ENCODE assay signal across 15 cellular contexts in the genomic region with DNA sequence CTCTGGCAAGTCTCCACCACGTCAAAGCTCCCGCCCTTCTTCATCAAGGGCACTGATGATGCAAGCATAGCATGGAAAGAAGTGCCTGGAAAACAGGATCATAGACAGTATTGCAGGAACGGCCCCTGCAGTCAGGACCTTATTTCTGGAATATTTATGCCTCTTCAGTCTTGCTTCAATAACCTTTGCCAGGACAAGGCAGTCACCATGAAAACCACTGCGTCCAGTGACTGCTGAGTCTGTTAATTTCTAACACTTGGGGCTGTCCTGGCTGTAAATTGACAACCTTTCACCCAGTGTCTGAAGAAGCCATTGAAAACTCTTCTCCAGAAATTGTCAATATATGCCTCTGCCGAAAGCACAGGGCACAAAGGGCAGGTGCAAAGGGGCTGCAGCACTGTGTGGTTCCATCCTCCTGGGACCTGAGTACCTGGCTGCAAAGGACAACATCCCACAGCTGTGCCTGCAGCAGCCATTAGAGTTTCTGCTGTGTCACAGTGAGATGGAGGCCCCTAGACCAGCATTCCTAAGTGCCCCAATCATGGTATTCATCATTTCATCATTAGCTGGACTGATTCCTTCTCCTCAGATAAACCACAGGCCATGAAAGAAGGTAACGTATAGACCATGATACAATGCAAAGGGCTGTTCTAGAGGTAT.
DNase-seq lines count a peak whose midpoint lies in the region; ATAC-seq and TF ChIP-seq lines count a peak whose summit lies in the region.
"Had no signal": no experiment of that assay in that cellular context is flagged by ENCODE, and none has a peak within 500 bp of the region (broad histone marks: within the 10 kb centered on the region; RNA-seq: fewer than 3 reads in every experiment).

No MANE protein-coding gene starts in this region.

- 75% methylated on average over 4 of the region's 6 CpGs for WGBS in mammary epithelial cell (ENCODE audit: low coverage, missing lambda C conversion rate)

- TF ChIP-seq CTCF in mammary epithelial cell (conservative IDR thresholded peaks at IDR 0.05 in 1 of 2, IDR thresholded peaks at IDR 0.05 in 1 of 2; ENCODE audit: extremely low read depth in 1 of 2, insufficient read depth in 1 of 2, low read depth in 1 of 2, low read length in 2 of 2) (no peak), breast epithelium (IDR thresholded peaks at IDR 0.05) (no peak)

- DNase-seq in mammary epithelial cell (peak; percentile 41), breast epithelium (ENCODE audit: low spot score in 2 of 2) (no peak), NCI-H2029 treated with DMSO at 0.1 percent for 48 hours (lab: John Stamatoyannopoulos, UW) (peak; percentile 25), NCI-H2196 treated with DMSO at 0.1 percent for 48 hours (lab: John Stamatoyannopoulos, UW; ENCODE audit: unreplicated experiment) (no peak), DMS114 treated with DMSO at 0.1 percent for 48 hours (lab: John Stamatoyannopoulos, UW; ENCODE audit: unreplicated experiment) (no peak), sciatic nerve (ENCODE audit: low spot score) (no peak)
- DNase-seq in effector memory CD8-positive, alpha-beta T cell = no peak
- DNase-seq in stimulated activated effector memory CD8-positive, alpha-beta T cell treated with anti-CD3 and anti-CD28 coated beads, Interleukin-12 subunit alpha, Interleukin-12 subunit beta, amount 100 ng/mL, for 72 hours (ENCODE audit: low spot score in 2 of 2) = no peak
- DNase-seq: activated CD4-positive, alpha-beta memory T cell treated with anti-CD3 and anti-CD28 coated beads, Interleukin-2, amount 10 ng/mL, durations not matched to agents 7 days and 5 days; activated gamma-delta T cell; effector memory CD4-positive, alpha-beta T cell; gastrocnemius medialis; NCI-H2081; SIG-M5; spleen had no signal

- H3K9me3 Mint-ChIP-seq in effector memory CD8-positive, alpha-beta T cell = no peaks in the 10 kb centered on the region
- H3K9me3 Mint-ChIP-seq in stimulated activated effector memory CD8-positive, alpha-beta T cell treated with anti-CD3 and anti-CD28 coated beads, Interleukin-12 subunit alpha, Interleukin-12 subunit beta, amount 100 ng/mL, for 72 hours = peaks cover 3% of the 10 kb centered on the region

- no TSS peak for BruUV-seq in mammary epithelial cell (replicated peaks; lab: Mats Ljungman, UMichigan)

- no peak overlapping the region for H3K4me2 ChIP-seq in mammary epithelial cell (ENCODE audit: insufficient read depth, low read depth, low read length)

- dilution Hi-C loops in mammary epithelial cell (cut with HindIII; ENCODE audit: low sequenced_read_pairs) = no loop called here

- no peak for TF ChIP-seq POLR2A in breast epithelium (IDR thresholded peaks at IDR 0.05)

- no peak overlapping the region for H3K9ac ChIP-seq in mammary epithelial cell (ENCODE audit: insufficient read depth, low read length)

- H2AFZ ChIP-seq in mammary epithelial cell (ENCODE audit: low read depth, low read length) = peak overlapping the region; percentile 39

- H3K36me3 Mint-ChIP-seq in effector memory CD8-positive, alpha-beta T cell (ENCODE audit: insufficient read depth) = peaks cover 7% of the 10 kb centered on the region
- peaks cover 47% of the 10 kb centered on the region for H3K36me3 Mint-ChIP-seq in stimulated activated effector memory CD8-positive, alpha-beta T cell treated with anti-CD3 and anti-CD28 coated beads, Interleukin-12 subunit alpha, Interleukin-12 subunit beta, amount 100 ng/mL, for 72 hours

- peaks cover 65 to 75% of the 10 kb centered on the region in 2 donors for H3K4me1 Mint-ChIP-seq in effector memory CD8-positive, alpha-beta T cell (ENCODE audit: low read depth in 2 of 2)
- H3K4me1 Mint-ChIP-seq in stimulated activated effector memory CD8-positive, alpha-beta T cell treated with anti-CD3 and anti-CD28 coated beads, Interleukin-12 subunit alpha, Interleukin-12 subunit beta, amount 100 ng/mL, for 72 hours = peaks cover 72% of the 10 kb centered on the region

- H3K27ac ChIP-seq in mammary epithelial cell (ENCODE audit: insufficient read depth, low read depth, low read length) (peak overlapping the region; percentile 8), breast epithelium (no peak overlapping the region)
- H3K27ac ChIP-seq: gastrocnemius medialis, spleen had no signal

- H3K4me3 Mint-ChIP-seq in effector memory CD8-positive, alpha-beta T cell = no peak overlapping the region
- peak overlapping the region; percentile 17 for H3K4me3 Mint-ChIP-seq in stimulated activated effector memory CD8-positive, alpha-beta T cell treated with anti-CD3 and anti-CD28 coated beads, Interleukin-12 subunit alpha, Interleukin-12 subunit beta, amount 100 ng/mL, for 72 hours
- H3K4me3 Mint-ChIP-seq: activated CD4-positive, alpha-beta memory T cell treated with anti-CD3 and anti-CD28 coated beads, Interleukin-2, amount 10 ng/mL, durations not matched to agents 7 days and 5 days had no signal

- no peak overlapping the region for H3K4me3 ChIP-seq in mammary epithelial cell (replicated peaks in 1 of 3; ENCODE audit: insufficient read depth in 1 of 3, low read depth in 2 of 3, low read length in 3 of 3)
- no peak overlapping the region for H3K4me3 ChIP-seq in breast epithelium
- H3K4me3 ChIP-seq: gastrocnemius medialis, spleen had no signal

- intact Hi-C loops in mammary epithelial cell (cut with micrococcal nuclease) = no loop called here
- intact Hi-C loops in breast epithelium (cut with DNase I; ENCODE audit: low total_unique reads) = no loop called here
- intact Hi-C loops in sciatic nerve (cut with DNase I) = no loop called here

- CTCF ChIA-PET in mammary epithelial cell (lab: Charles Lee; ENCODE audit: low non-redundant PET) = no interaction called here

- H3K27me3 ChIP-seq in mammary epithelial cell (ENCODE audit: insufficient read depth, low read length) (no peaks in the 10 kb centered on the region), breast epithelium (no peaks in the 10 kb centered on the region)
- H3K27me3 ChIP-seq: gastrocnemius medialis, spleen had no signal

- H3K27me3 Mint-ChIP-seq in effector memory CD8-positive, alpha-beta T cell = no peaks in the 10 kb centered on the region
- H3K27me3 Mint-ChIP-seq: activated CD4-positive, alpha-beta memory T cell treated with anti-CD3 and anti-CD28 coated beads, Interleukin-2, amount 10 ng/mL, durations not matched to agents 7 days and 5 days had no signal

- H3K79me2 ChIP-seq in mammary epithelial cell (ENCODE audit: insufficient read depth, low read length) = no peaks in the 10 kb centered on the region

- H3K9me3 ChIP-seq in mammary epithelial cell (replicated peaks; ENCODE audit: insufficient read depth, low read length) (no peaks in the 10 kb centered on the region), breast epithelium (no peaks in the 10 kb centered on the region)
- H3K9me3 ChIP-seq: gastrocnemius medialis, spleen had no signal

- H3K36me3 ChIP-seq in mammary epithelial cell (ENCODE audit: insufficient read depth, low read length) (no peaks in the 10 kb centered on the region), breast epithelium (no peaks in the 10 kb centered on the region)
- H3K36me3 ChIP-seq: gastrocnemius medialis, spleen had no signal

- peak overlapping the region; percentile 90 to 96 for H3K27ac Mint-ChIP-seq in effector memory CD8-positive, alpha-beta T cell
- H3K27ac Mint-ChIP-seq in stimulated activated effector memory CD8-positive, alpha-beta T cell treated with anti-CD3 and anti-CD28 coated beads, Interleukin-12 subunit alpha, Interleukin-12 subunit beta, amount 100 ng/mL, for 72 hours = peak overlapping the region; percentile 33
- H3K27ac Mint-ChIP-seq: activated CD4-positive, alpha-beta memory T cell treated with anti-CD3 and anti-CD28 coated beads, Interleukin-2, amount 10 ng/mL, durations not matched to agents 7 days and 5 days had no signal

- no peaks in the 10 kb centered on the region for H4K20me1 ChIP-seq in mammary epithelial cell (ENCODE audit: insufficient read depth, low read length)

- H3K4me1 ChIP-seq in mammary epithelial cell (ENCODE audit: insufficient read depth, low read length) = peaks cover 6% of the 10 kb centered on the region
- no peaks in the 10 kb centered on the region for H3K4me1 ChIP-seq in breast epithelium
- H3K4me1 ChIP-seq: gastrocnemius medialis had no signal

- in situ Hi-C loops in mammary epithelial cell (cut with MboI; ENCODE audit: low sequenced_read_pairs in 2 of 2) = no loop called here

- ATAC-seq in effector memory CD8-positive, alpha-beta T cell (replicated peaks) = no peak
- ATAC-seq in stimulated activated effector memory CD8-positive, alpha-beta T cell treated with anti-CD3 and anti-CD28 coated beads, Interleukin-12 subunit alpha, Interleukin-12 subunit beta, amount 100 ng/mL, for 72 hours = no peak
- no peak for ATAC-seq in sciatic nerve
- ATAC-seq: gastrocnemius medialis had no signal

Comparison
In these comparisons a context has a peak if more than half of its experiments do, and no peak if none do; other contexts are left out.
1. DNase-seq: peak in mammary epithelial cell (single experiment) and NCI-H2029 treated with DMSO at 0.1 percent for 48 hours (single experiment); none in breast epithelium (0 of 2), effector memory CD8-positive, alpha-beta T cell (0 of 3), stimulated activated effector memory CD8-positive, alpha-beta T cell treated with anti-CD3 and anti-CD28 coated beads, Interleukin-12 subunit alpha, Interleukin-12 subunit beta, amount 100 ng/mL, for 72 hours (0 of 2), NCI-H2196 treated with DMSO at 0.1 percent for 48 hours (single experiment), DMS114 treated with DMSO at 0.1 percent for 48 hours (single experiment) and sciatic nerve (single experiment).